26 cellular contexts compared by ENCODE assay signal in genomic region chr11:114921697-114922096, GRCh38.
"Had no signal": no experiment of that assay in that cellular context is flagged by ENCODE, and none has a peak within 500 bp of the region (broad histone marks: within the 10 kb centered on the region; RNA-seq: fewer than 3 reads in every experiment).

No MANE protein-coding gene starts in this region.

- H3K27me3 ChIP-seq: Peyer's patch, SJSA1 had no signal

- H3K9me3 ChIP-seq: Peyer's patch, SJSA1 had no signal

- H3K4me1 ChIP-seq: Peyer's patch, SJSA1 had no signal

- ATAC-seq: K562 had no signal

- H3K9ac ChIP-seq: KMS-11 had no signal

- H2AFZ ChIP-seq: PC-9 had no signal

- DNase-seq: Kasumi-1; MM.1S; NCI-H1105; NCI-H1417; NCI-H1436 treated with DMSO at 0.1 percent for 48 hours; NCI-H1694; NCI-H187 treated with DMSO at 0.1 percent for 48 hours; NCI-H2081 treated with DMSO at 0.1 percent for 48 hours; NCI-H2171; NCI-H226; NCI-H446; NCI-H510A; NCI-H524 treated with DMSO at 0.1 percent for 48 hours; NCI-H69; NCI-H774; NK-92 treated with Interleukin-12 subunit alpha and Interleukin-12 subunit beta, amount 100 ng/mL, for 24 hours; OCI-M1; PC-9; Peyer's patch; Right ventricle myocardium superior; RPMI8226; SIG-M5 had no signal

- H3K4me3 ChIP-seq: K562, PC-9, Peyer's patch, SJSA1, SK-N-MC had no signal

- H3K36me3 ChIP-seq: Peyer's patch, SJSA1 had no signal

- H3K27ac ChIP-seq: KMS-11, PC-9, Peyer's patch, SJSA1, SK-N-MC had no signal

- FAIRE-seq: K562 had no signal

- H3K4me2 ChIP-seq: KMS-11, PC-9 had no signal
